ENCODE assay signal across 2 cellular contexts in genomic region chr1:16134906-16135305, GRCh38.
TF ChIP-seq lines count a peak whose summit lies in the region.

No MANE protein-coding gene starts in this region.

TF ChIP-seq in HepG2, 621 proteins besides CTCF, POLR2A, EP300 and RAD21:
- TF ChIP-seq ZBTB1 (CRISPR knock-in tag; IDR thresholded peaks at IDR 0.05; ENCODE audit: borderline replicate concordance) (no peak), RBFOX2 (IDR thresholded peaks at IDR 0.05; ENCODE audit: low read depth, low read length) (peak; percentile 65), AGO2 (optimal IDR thresholded peaks at IDR 0.05; ENCODE audit: low read depth, low read length) (peak; percentile 58)

TF ChIP-seq in HCT116, 20 proteins besides CTCF, POLR2A, EP300 and RAD21:
- TF ChIP-seq EZH2 (IDR thresholded peaks at IDR 0.05) (no peak), SRF (IDR thresholded peaks at IDR 0.05; ENCODE audit: low read depth) (no peak), POLR2AphosphoS5 (IDR thresholded peaks at IDR 0.05; ENCODE audit: low read depth, low read length) (peak; percentile 9; the same call in 1 of the 2 replicates), YY1 (IDR thresholded peaks at IDR 0.05; ENCODE audit: extremely low read depth, insufficient replicate concordance, low read depth, low read length) (no peak)
